Comparison of ENCODE assay signal across 14 cellular contexts in genomic region chr17:376936-377863, GRCh38. TPM values are rescaled to one million over a fixed set of nuclear protein-coding genes. Genes with fewer than 3 reads are reported as not detected.
DNase-seq lines count a peak whose midpoint lies in the region; ATAC-seq, FAIRE-seq and TF ChIP-seq lines count a peak whose summit lies in the region.
"Had no signal": no experiment of that assay in that cellular context is flagged by ENCODE, and none has a peak within 500 bp of the region (broad histone marks: within the 10 kb centered on the region; RNA-seq: fewer than 3 reads in every experiment).

No MANE protein-coding gene starts in this region.

- H3K27me3 ChIP-seq in HepG2 (ENCODE audit: control insufficient read depth in 1 of 2, insufficient read depth in 2 of 2, low read length in 2 of 2) (no peaks in the 10 kb centered on the region), mammary epithelial cell (ENCODE audit: insufficient read depth, low read length) (no peaks in the 10 kb centered on the region)

- H3K9me3 ChIP-seq in HepG2 (ENCODE audit: low read length): no peaks in the 10 kb centered on the region
- peaks cover 3% of the 10 kb centered on the region for H3K9me3 ChIP-seq in mammary epithelial cell (replicated peaks; ENCODE audit: insufficient read depth, low read length)

- H3K9ac ChIP-seq in HepG2 (ENCODE audit: insufficient read depth, low read depth, low read length) (no peak overlapping the region), mammary epithelial cell (ENCODE audit: insufficient read depth, low read length) (no peak overlapping the region)

- no peaks in the 10 kb centered on the region for H3K27me3 Mint-ChIP-seq in MCF 10A (ENCODE audit: insufficient read depth, unreplicated experiment)

- POLR2A ChIA-PET in HepG2 (lab: Yijun Ruan, JAX) (interaction anchor here (1.6 kb wide), 1 partner anchor 24 kb away, joined by 4 read pairs; the partner anchor contains the start of gene RPH3AL), MCF 10A (lab: Yijun Ruan, JAX) (no interaction called here)

- H3K4me3 ChIP-seq in Jurkat, Clone E6-1 (ENCODE audit: low read length): no peak overlapping the region
- no peak overlapping the region for H3K4me3 ChIP-seq in HepG2 (replicated peaks in 1 of 3; ENCODE audit: insufficient read depth in 1 of 3, low read depth in 2 of 3, low read length in 3 of 3)
- H3K4me3 ChIP-seq in mammary epithelial cell (replicated peaks in 1 of 3; ENCODE audit: insufficient read depth in 1 of 3, low read depth in 2 of 3, low read length in 3 of 3): no peak overlapping the region

- H3K4me3 Mint-ChIP-seq in MCF 10A (ENCODE audit: unreplicated experiment): no peak overlapping the region
- H3K4me3 Mint-ChIP-seq: CD14-positive monocyte; endodermal cell; naive thymus-derived CD4-positive, alpha-beta T cell had no signal

- no peaks in the 10 kb centered on the region for H3K9me3 Mint-ChIP-seq in MCF 10A (ENCODE audit: unreplicated experiment)

- intact Hi-C loops in HepG2 (cut with micrococcal nuclease; ENCODE audit: unreplicated experiment): no loop called here
- intact Hi-C loops in mammary epithelial cell (cut with micrococcal nuclease): no loop called here
- intact Hi-C loops in MCF 10A (cut with micrococcal nuclease): no loop called here

- dilution Hi-C loops in mammary epithelial cell (cut with HindIII; ENCODE audit: low sequenced_read_pairs): no loop called here

- FAIRE-seq in HepG2 (lab: Jason Lieb, UNC): no peak

- TF ChIP-seq POLR2A in HepG2 (IDR thresholded peaks at IDR 0.05; ENCODE audit: insufficient read depth in 1 of 2, low read depth in 2 of 2, low read length in 2 of 2): no peak

- TF ChIP-seq RAD21 in HepG2 (CRISPR knock-in tag; IDR thresholded peaks at IDR 0.05): no peak

- H3K4me1 ChIP-seq in HepG2 (ENCODE audit: insufficient read depth, low read length): peaks cover 25% of the 10 kb centered on the region
- no peaks in the 10 kb centered on the region for H3K4me1 ChIP-seq in mammary epithelial cell (ENCODE audit: insufficient read depth, low read length)

- H3K27ac ChIP-seq in adipose tissue (ENCODE audit: low read depth, low read length) (peak overlapping the region; percentile 3), HepG2 (ENCODE audit: extremely low read length, insufficient read depth, low read length) (no peak overlapping the region), mammary epithelial cell (ENCODE audit: insufficient read depth, low read depth, low read length) (no peak overlapping the region)

- in situ Hi-C loops in HepG2 (cut with HindIII; ENCODE audit: extremely low pct_ligation_motif_present, low pct_unique_long_range_greater_than_20kb): no loop called here
- in situ Hi-C loops in mammary epithelial cell (cut with MboI; ENCODE audit: low sequenced_read_pairs in 2 of 2): no loop called here

- peaks cover 9% of the 10 kb centered on the region for H3K4me1 Mint-ChIP-seq in MCF 10A (ENCODE audit: insufficient read depth, unreplicated experiment)

- TF ChIP-seq EP300 in HepG2 (IDR thresholded peaks at IDR 0.05; ENCODE audit: low read depth in 2 of 2, low read length in 2 of 2) (no peak), HepG2 (CRISPR knock-in tag; IDR thresholded peaks at IDR 0.05; ENCODE audit: borderline replicate concordance) (no peak)

- CTCF ChIA-PET in HepG2 (lab: Yijun Ruan, JAX; ENCODE audit: low intra/inter-chr PET ratio, low total read pairs): no interaction called here
- CTCF ChIA-PET in mammary epithelial cell (lab: Charles Lee; ENCODE audit: low non-redundant PET): no interaction called here
- CTCF ChIA-PET in MCF 10A (lab: Yijun Ruan, JAX): interaction anchor here (1.2 kb wide), 1 partner anchor 9 kb away, joined by 4 read pairs; no protein-coding TSS in a partner anchor

- H3K27ac Mint-ChIP-seq in MCF 10A (ENCODE audit: low read depth, unreplicated experiment): no peak overlapping the region
- H3K27ac Mint-ChIP-seq: CD14-positive monocyte, endodermal cell had no signal

- H3K4me2 ChIP-seq in HepG2 (ENCODE audit: low read depth, low read length) (no peak overlapping the region), mammary epithelial cell (ENCODE audit: insufficient read depth, low read depth, low read length) (no peak overlapping the region)

- ATAC-seq in HepG2 (no peak; the same call in 2 of the 3 replicates), esophagus mucosa (no peak)
- ATAC-seq: naive thymus-derived CD4-positive, alpha-beta T cell had no signal

- no TSS peak for BruUV-seq in HepG2 (replicated peaks; lab: Mats Ljungman, UMichigan)
- no TSS peak for BruUV-seq in mammary epithelial cell (replicated peaks; lab: Mats Ljungman, UMichigan)
- no TSS peak for BruUV-seq in MCF 10A (replicated peaks; lab: Mats Ljungman, UMichigan)

- peak; percentile 53 for DNase-seq in AG20443 (ENCODE audit: low spot score)
- DNase-seq in Jurkat, Clone E6-1 (ENCODE audit: low read depth, low spot score): peak; percentile 32
- DNase-seq in HepG2 (ENCODE audit: low spot score): no peak
- DNase-seq in mammary epithelial cell: no peak
- no peak for DNase-seq in OCI-M1 (lab: John Stamatoyannopoulos, UW)
- no peak for DNase-seq in MCF 10A (ENCODE audit: unreplicated experiment)
- DNase-seq: activated CD8-positive, alpha-beta memory T cell treated with anti-CD3 and anti-CD28 coated beads, Interleukin-2, amount 50 U/mL, for 48 hours; endodermal cell; naive thymus-derived CD4-positive, alpha-beta T cell; RPMI8226; stimulated activated CD4-positive, alpha-beta T cell treated with anti-CD3 and anti-CD28 coated beads, Interleukin-15, amount 100 ng/mL, for 24 hours had no signal

- WGBS in adipose tissue, 3 donors: 45 to 58% (median 46%) methylated on average over 14 of the region's 14 CpGs
- 63% methylated on average over 14 of the region's 14 CpGs for WGBS in HepG2 (ENCODE audit: low lambda C conversion rate)
- 59% methylated on average over 12 of the region's 14 CpGs for WGBS in mammary epithelial cell (ENCODE audit: low coverage, missing lambda C conversion rate)

- H4K20me1 ChIP-seq in HepG2 (ENCODE audit: insufficient read depth, low read length): no peaks in the 10 kb centered on the region
- no peaks in the 10 kb centered on the region for H4K20me1 ChIP-seq in mammary epithelial cell (ENCODE audit: insufficient read depth, low read length)

- H3K79me2 ChIP-seq in HepG2 (ENCODE audit: insufficient read depth, low read length) (no peaks in the 10 kb centered on the region), mammary epithelial cell (ENCODE audit: insufficient read depth, low read length) (no peaks in the 10 kb centered on the region)

- H3K36me3 ChIP-seq in HepG2 (replicated peaks in 1 of 2; ENCODE audit: control insufficient read depth in 1 of 2, insufficient read depth in 2 of 2, low read length in 2 of 2) (no peaks in the 10 kb centered on the region), mammary epithelial cell (ENCODE audit: insufficient read depth, low read length) (no peaks in the 10 kb centered on the region)

- no peak for TF ChIP-seq CTCF in HepG2 (CRISPR knock-in tag; IDR thresholded peaks at IDR 0.05)
- TF ChIP-seq CTCF in mammary epithelial cell (conservative IDR thresholded peaks at IDR 0.05 in 1 of 2, IDR thresholded peaks at IDR 0.05 in 1 of 2; ENCODE audit: extremely low read depth in 1 of 2, insufficient read depth in 1 of 2, low read depth in 1 of 2, low read length in 2 of 2): no peak
- TF ChIP-seq CTCF in MCF 10A (IDR thresholded peaks at IDR 0.05; ENCODE audit: unreplicated experiment): no peak

- peaks cover 7% of the 10 kb centered on the region for H3K36me3 Mint-ChIP-seq in MCF 10A (ENCODE audit: insufficient read depth, unreplicated experiment)

- H2AFZ ChIP-seq in HepG2 (ENCODE audit: low read length) (no peak overlapping the region), mammary epithelial cell (ENCODE audit: low read depth, low read length) (no peak overlapping the region)

TF ChIP-seq in HepG2, 621 proteins besides CTCF, POLR2A, EP300 and RAD21 (continues in another document):
- TF ChIP-seq ZNF761 (CRISPR knock-in tag; conservative IDR thresholded peaks at IDR 0.05): no peak
- TF ChIP-seq ZSCAN21 (CRISPR knock-in tag; IDR thresholded peaks at IDR 0.05; ENCODE audit: borderline replicate concordance): no peak
- TF ChIP-seq ZBTB42 (CRISPR knock-in tag; IDR thresholded peaks at IDR 0.05): no peak

RNA-seq across cellular contexts. Expression of gene RPH3AL, which starts 24.6 kb away (rescaled TPM):
- polyA plus RNA-seq in Jurkat, Clone E6-1 (2012; ENCODE audit: insufficient read depth, insufficient read length): 6.2 TPM
- polyA plus RNA-seq in adipose tissue: 10 to 100 TPM; 19.7 to 30.1 (median 25.5) TPM
- 6.7 and 7.8 TPM in 2 replicates for total RNA-seq in HepG2 (2016; rRNA removed; fragmentation: Illumina TruSeq; extraction: Trizol)
- 10.8 and 13.9 TPM in 2 replicates for total RNA-seq in HepG2 (2016; cell fraction: cytosol; rRNA removed; fragmentation: Illumina TruSeq; extraction: Trizol; ENCODE audit: low read depth)
- total RNA-seq in HepG2 (2016; cell fraction: insoluble cytoplasmic fraction; rRNA removed; fragmentation: Illumina TruSeq; extraction: Trizol): 8.0 and 8.6 TPM in 2 replicates
- total RNA-seq in HepG2 (2016; cell fraction: membrane; rRNA removed; fragmentation: Illumina TruSeq; extraction: Trizol): 12.1 and 13.4 TPM in 2 replicates
- 6.4 and 8.4 TPM in 2 replicates for total RNA-seq in HepG2 (2016; cell fraction: nucleus; rRNA removed; fragmentation: Illumina TruSeq; extraction: Trizol)
- polyA plus RNA-seq in HepG2 (2011; rRNA removed): 16.4 and 20.7 TPM in 2 replicates
- polyA plus RNA-seq in HepG2 (2011; cell fraction: cytosol; rRNA removed): 14.3 and 17.0 TPM in 2 replicates
- 21.3 and 26.7 TPM in 2 replicates for polyA plus RNA-seq in HepG2 (2011; cell fraction: nucleus; rRNA removed)
- 11.7 and 14.0 TPM in 2 replicates for polyA plus RNA-seq in HepG2 (2012)
- polyA plus RNA-seq in HepG2 (2016; cell fraction: cytosol; fragmentation: Illumina TruSeq; extraction: Trizol; ENCODE audit: low read depth): 4.1 and 4.3 TPM in 2 replicates
- 6.7 and 7.3 TPM in 2 replicates for polyA plus RNA-seq in HepG2 (2016; cell fraction: insoluble cytoplasmic fraction; fragmentation: Illumina TruSeq; extraction: Trizol; ENCODE audit: low read depth)
- 9.3 and 12.3 TPM in 2 replicates for polyA plus RNA-seq in HepG2 (2016; cell fraction: membrane; fragmentation: Illumina TruSeq; extraction: Trizol; ENCODE audit: low read depth)
- 8.0 and 9.6 TPM in 2 replicates for polyA plus RNA-seq in HepG2 (2016; cell fraction: nucleus; fragmentation: Illumina TruSeq; extraction: Trizol; ENCODE audit: insufficient read depth, low read depth)
- 4.7 and 30.0 TPM in 2 replicates for polyA minus RNA-seq in HepG2 (2011; rRNA and poly(A)+ RNA removed; ENCODE audit: low replicate concordance)
- polyA minus RNA-seq in HepG2 (2011; cell fraction: cytosol; rRNA and poly(A)+ RNA removed): 12.5 TPM in 2 replicates
- polyA minus RNA-seq in HepG2 (2011; cell fraction: nucleus; rRNA and poly(A)+ RNA removed): 29.4 and 31.1 TPM in 2 replicates
- 10.0 TPM for total RNA-seq in esophagus mucosa
- total RNA-seq in mammary epithelial cell: 1 to 10 TPM; 2.9 to 7.3 TPM
- polyA plus RNA-seq in mammary epithelial cell: 1.7 TPM
- 0.98 TPM for polyA minus RNA-seq in mammary epithelial cell
- total RNA-seq in MCF 10A (2022): 0.89 and 1.6 TPM in 2 replicates

Comparison
In these comparisons a context has a peak if more than half of its experiments do, and no peak if none do; other contexts are left out.
1. DNase-seq: peak in AG20443 (single experiment) and Jurkat, Clone E6-1 (single experiment); none in HepG2 (single experiment), mammary epithelial cell (single experiment), OCI-M1 (single experiment) and MCF 10A (single experiment).